8 cellular contexts compared by ENCODE assay signal in genomic region chr13:20902438-20903163, GRCh38. TPM values are rescaled to one million over a fixed set of nuclear protein-coding genes. Genes with fewer than 3 reads are reported as not detected.
DNase-seq lines count a peak whose midpoint lies in the region; ATAC-seq and TF ChIP-seq lines count a peak whose summit lies in the region.

Gene XPO4 (minus strand): TSS chr13:20902746. CDS start chr13:20902738, 8 bp downstream.

- H3K9ac ChIP-seq in rectal smooth muscle tissue (ENCODE audit: low read length), result peak within 1 kb of the TSS; percentile 92

- H3K4me1 ChIP-seq in right atrium auricular region (peaks cover 0 to 17% of the 10 kb centered on the region in 2 donors), rectal smooth muscle tissue (ENCODE audit: control insufficient read depth, insufficient read depth, low read length) (peaks cover 7% of the 10 kb centered on the region), vagina (peaks cover 28% of the 10 kb centered on the region)

- no peaks in the 10 kb centered on the region for H3K27me3 Mint-ChIP-seq in T-helper 17 cell

- no peaks in the 10 kb centered on the region for H3K9me3 ChIP-seq in T-helper 17 cell (ENCODE audit: control insufficient read depth, low read length, poor library complexity, severe bottlenecking)
- no peaks in the 10 kb centered on the region for H3K9me3 ChIP-seq in right atrium auricular region
- no peaks in the 10 kb centered on the region for H3K9me3 ChIP-seq in vagina

- peak within 1 kb of the TSS; percentile 89 for H3K4me3 ChIP-seq in GM12865 (ENCODE audit: low read depth, low read length)
- H3K4me3 ChIP-seq in HFF-Myc (replicated peaks; ENCODE audit: low read depth, low read length), result peak within 1 kb of the TSS; percentile 82
- peak within 1 kb of the TSS; percentile 90 for H3K4me3 ChIP-seq in NB4 (ENCODE audit: low read depth, low read length)
- H3K4me3 ChIP-seq in right atrium auricular region, result peak within 1 kb of the TSS; percentile 81 to 98
- H3K4me3 ChIP-seq in rectal smooth muscle tissue (ENCODE audit: low read length), result peak within 1 kb of the TSS; percentile 93
- H3K4me3 ChIP-seq in vagina, result peak within 1 kb of the TSS; percentile 79 to 97

- peak; percentile 86 for TF ChIP-seq POLR2A in NB4 (IDR thresholded peaks at IDR 0.05; ENCODE audit: extremely low read depth, insufficient read length)
- TF ChIP-seq POLR2A in vagina (IDR thresholded peaks at IDR 0.05), result no peak

- peaks cover 15% of the 10 kb centered on the region for H3K4me1 Mint-ChIP-seq in T-helper 17 cell

- H3K27ac ChIP-seq in right atrium auricular region (peak within 1 kb of the TSS; percentile 92 to 94), rectal smooth muscle tissue (ENCODE audit: low read depth, low read length) (peak within 1 kb of the TSS; percentile 94), vagina (peak within 1 kb of the TSS; percentile 89)

- TF ChIP-seq CTCF in GM12865 (IDR thresholded peaks at IDR 0.05; ENCODE audit: insufficient read depth, low read depth, low read length, missing control alignments) (no peak), HFF-Myc (IDR thresholded peaks at IDR 0.05; ENCODE audit: low read depth, low read length, missing control alignments) (no peak), NB4 (IDR thresholded peaks at IDR 0.05; ENCODE audit: low read depth, low read length) (no peak), right atrium auricular region (IDR thresholded peaks at IDR 0.05) (no peak), vagina (IDR thresholded peaks at IDR 0.05) (no peak)

- peak within 1 kb of the TSS; percentile 96 for H3K27ac Mint-ChIP-seq in T-helper 17 cell

- DNase-seq in GM12865 (ENCODE audit: low read depth), result peak; percentile 89
- no peak for DNase-seq in HFF-Myc (ENCODE audit: extremely low read depth, low read depth)
- peak; percentile 93 for DNase-seq in NB4 (ENCODE audit: low read depth)
- DNase-seq in T-helper 17 cell, result peak; percentile 67 to 74 (median 71)
- peak in 54 of 56 donors; percentile 5 to 88 (median 66) for DNase-seq in amygdala (lab: John Stamatoyannopoulos, UW)
- peak; percentile 67 for DNase-seq in right atrium auricular region (ENCODE audit: low spot score)
- no peak for DNase-seq in vagina (ENCODE audit: extremely low spot score in 2 of 2)

- no peaks in the 10 kb centered on the region for H3K27me3 ChIP-seq in right atrium auricular region
- H3K27me3 ChIP-seq in rectal smooth muscle tissue (ENCODE audit: control insufficient read depth, insufficient read depth, low read length), result no peaks in the 10 kb centered on the region
- no peaks in the 10 kb centered on the region for H3K27me3 ChIP-seq in vagina

- H3K36me3 ChIP-seq in right atrium auricular region, result peaks cover 8% of the 10 kb centered on the region
- no peaks in the 10 kb centered on the region for H3K36me3 ChIP-seq in rectal smooth muscle tissue (ENCODE audit: control insufficient read depth, insufficient read depth, low read length)
- no peaks in the 10 kb centered on the region for H3K36me3 ChIP-seq in vagina

- intact Hi-C loops in vagina (cut with DNase I), result no loop called here

- ATAC-seq in T-helper 17 cell, result peak; percentile 96

- no peaks in the 10 kb centered on the region for H3K36me3 Mint-ChIP-seq in T-helper 17 cell (ENCODE audit: low read depth)

- peak within 1 kb of the TSS; percentile 97 for H3K4me3 Mint-ChIP-seq in T-helper 17 cell

RNA-seq across cellular contexts. Expression of gene XPO4, which starts in this region (rescaled TPM):
- total RNA-seq in T-helper 17 cell (10 to 100 TPM; 23.4 to 25.3 TPM), right atrium auricular region (10 to 100 TPM in 1 of 2 donors, 1 to 10 TPM in 1; 9.7 to 10.6 TPM), vagina (17.7 TPM)

Comparison
In these comparisons a context has a peak if more than half of its experiments do, and no peak if none do; other contexts are left out.
1. DNase-seq: peak in GM12865 (single experiment), NB4 (single experiment), T-helper 17 cell (3 of 3), amygdala (54 of 56) and right atrium auricular region (single experiment); none in HFF-Myc (single experiment) and vagina (0 of 2).
2. Peak in every context shown above with its lines, with median percentiles within 50 percentile points of each other: H3K4me3 ChIP-seq and H3K27ac ChIP-seq.